ENCODE assay signal across 22 cellular contexts in genomic region chr7:144588535-144588934, GRCh38.
"Had no signal": no experiment of that assay in that cellular context is flagged by ENCODE, and none has a peak within 500 bp of the region (broad histone marks: within the 10 kb centered on the region; RNA-seq: fewer than 3 reads in every experiment).

No MANE protein-coding gene starts in this region.

- ATAC-seq: activated CD4-positive, CD25-positive, alpha-beta regulatory T cell treated with anti-CD3 and anti-CD28 coated beads, Interleukin-2, amount 50 U/mL, for 24 hours; left lobe of liver; natural killer cell; SK-N-SH treated with all-trans-retinoic acid at 6 μM for 48 hours; stimulated activated naive B cell treated with anti-CD40 and anti-IgM and Interleukin-4, amounts not matched to agents 10 μg/mL and 1 μg/mL and 100 μg/mL, for 72 hours had no signal

- H3K36me3 ChIP-seq: neutrophil, ovary, prostate gland, tibial artery had no signal

- DNase-seq: activated CD4-positive, alpha-beta T cell treated with anti-CD3 and anti-CD28 coated beads, Interleukin-2, amount 10 ng/mL, durations not matched to agents 7 days and 5 days; activated gamma-delta T cell treated with Interleukin-2 at 50 U/mL for 16 hours; activated T-cell treated with anti-CD3 and anti-CD28 coated beads, Interleukin-2, amount 50 U/mL, for 1 hour; cerebellar nuclear complex; foreskin fibroblast; mammary epithelial cell; midbrain; natural killer cell; ovary; right cardiac atrium; small intestine; stimulated activated naive B cell treated with anti-CD40 and anti-IgM and Interleukin-4, amounts not matched to agents 10 μg/mL and 1 μg/mL and 100 μg/mL, for 72 hours; tibial artery had no signal

- H3K9me3 ChIP-seq: neutrophil, ovary, prostate gland, tibial artery had no signal

- FAIRE-seq: astrocyte, bronchial epithelial cell, small intestine had no signal

- H3K27me3 ChIP-seq: neutrophil, ovary, tibial artery had no signal

- H3K4me3 ChIP-seq: coronary artery, ovary, prostate gland had no signal

- H3K27ac ChIP-seq: coronary artery, neutrophil, ovary, prostate gland, VCaP had no signal

- H3K4me1 ChIP-seq: prostate gland had no signal
